ENCODE assay signal across 1 cellular context in the genomic region with DNA sequence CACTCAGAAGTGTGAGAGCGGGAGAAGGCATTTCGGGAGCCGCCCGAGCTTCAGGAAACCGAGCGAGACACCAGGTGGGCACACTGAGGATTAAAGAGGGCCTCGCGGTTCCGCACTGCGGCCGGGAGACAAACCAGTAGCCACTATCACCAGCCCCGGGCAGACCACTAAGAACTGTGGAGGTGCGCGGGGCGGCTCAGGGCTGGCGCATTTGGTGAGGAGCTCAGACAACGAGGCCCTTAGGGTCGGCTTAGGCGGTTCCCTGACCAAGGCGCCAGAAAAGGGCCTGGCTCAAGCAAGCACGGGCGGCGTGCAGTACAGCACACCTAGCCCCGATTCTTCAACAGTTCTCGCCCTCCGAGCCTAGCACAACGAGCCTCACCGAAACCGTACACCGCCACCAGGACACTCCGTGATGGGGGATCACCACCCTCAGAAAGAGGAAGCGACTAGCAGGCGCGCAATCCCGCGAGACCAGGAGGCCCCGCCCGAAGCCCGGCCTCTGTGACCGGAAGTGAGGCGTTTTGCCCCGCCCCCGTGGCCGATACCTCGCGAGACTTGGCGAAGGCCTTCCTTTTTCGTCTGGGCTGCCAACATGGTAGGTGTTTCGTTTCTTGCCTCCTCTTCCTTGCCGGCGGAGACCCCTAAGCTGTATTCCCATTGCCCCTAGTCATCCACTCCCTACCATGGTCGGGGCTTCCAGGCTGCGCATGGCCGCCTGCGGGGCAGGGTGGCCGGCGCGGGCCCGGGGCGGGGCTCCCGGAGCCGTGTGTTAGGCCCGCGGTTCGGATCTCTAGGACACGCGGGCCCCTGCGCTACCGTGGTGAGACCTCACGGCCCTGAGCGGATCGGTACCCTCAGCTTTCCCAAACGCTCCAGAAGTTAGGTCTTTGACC.
A peak's percentile ranks its signal among the peaks of the same experiment; 100 is the strongest.
TF ChIP-seq lines count a peak whose summit lies in the region.

A gene (plus strand): TSS at position 574 of the 896 bp plus-strand sequence. CDS start 22 bp downstream, at position 596.
A gene with protein sequence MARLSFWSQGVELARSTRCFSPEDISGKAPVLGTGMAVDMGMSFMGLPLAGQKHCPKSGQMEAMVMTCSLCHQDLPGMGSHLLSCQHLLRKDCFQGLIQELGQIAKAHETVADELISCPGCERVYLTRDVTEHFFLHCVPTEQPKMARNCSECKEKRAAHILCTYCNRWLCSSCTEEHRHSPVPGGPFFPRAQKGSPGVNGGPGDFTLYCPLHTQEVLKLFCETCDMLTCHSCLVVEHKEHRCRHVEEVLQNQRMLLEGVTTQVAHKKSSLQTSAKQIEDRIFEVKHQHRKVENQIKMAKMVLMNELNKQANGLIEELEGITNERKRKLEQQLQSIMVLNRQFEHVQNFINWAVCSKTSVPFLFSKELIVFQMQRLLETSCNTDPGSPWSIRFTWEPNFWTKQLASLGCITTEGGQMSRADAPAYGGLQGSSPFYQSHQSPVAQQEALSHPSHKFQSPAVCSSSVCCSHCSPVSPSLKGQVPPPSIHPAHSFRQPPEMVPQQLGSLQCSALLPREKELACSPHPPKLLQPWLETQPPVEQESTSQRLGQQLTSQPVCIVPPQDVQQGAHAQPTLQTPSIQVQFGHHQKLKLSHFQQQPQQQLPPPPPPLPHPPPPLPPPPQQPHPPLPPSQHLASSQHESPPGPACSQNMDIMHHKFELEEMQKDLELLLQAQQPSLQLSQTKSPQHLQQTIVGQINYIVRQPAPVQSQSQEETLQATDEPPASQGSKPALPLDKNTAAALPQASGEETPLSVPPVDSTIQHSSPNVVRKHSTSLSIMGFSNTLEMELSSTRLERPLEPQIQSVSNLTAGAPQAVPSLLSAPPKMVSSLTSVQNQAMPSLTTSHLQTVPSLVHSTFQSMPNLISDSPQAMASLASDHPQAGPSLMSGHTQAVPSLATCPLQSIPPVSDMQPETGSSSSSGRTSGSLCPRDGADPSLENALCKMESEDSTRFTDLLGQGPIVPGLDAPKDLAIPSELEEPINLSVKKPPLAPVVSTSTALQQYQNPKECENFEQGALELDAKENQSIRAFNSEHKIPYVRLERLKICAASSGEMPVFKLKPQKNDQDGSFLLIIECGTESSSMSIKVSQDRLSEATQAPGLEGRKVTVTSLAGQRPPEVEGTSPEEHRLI (N-terminal part only) (minus strand): TSS at position 447 of the 896 bp plus-strand sequence. CDS start 10,391 bp downstream, outside the sequence.

TF ChIP-seq in K562, 482 proteins besides CTCF, POLR2A, EP300 and RAD21 (continued from another document and continues in another):
- TF ChIP-seq, protein P1, sequence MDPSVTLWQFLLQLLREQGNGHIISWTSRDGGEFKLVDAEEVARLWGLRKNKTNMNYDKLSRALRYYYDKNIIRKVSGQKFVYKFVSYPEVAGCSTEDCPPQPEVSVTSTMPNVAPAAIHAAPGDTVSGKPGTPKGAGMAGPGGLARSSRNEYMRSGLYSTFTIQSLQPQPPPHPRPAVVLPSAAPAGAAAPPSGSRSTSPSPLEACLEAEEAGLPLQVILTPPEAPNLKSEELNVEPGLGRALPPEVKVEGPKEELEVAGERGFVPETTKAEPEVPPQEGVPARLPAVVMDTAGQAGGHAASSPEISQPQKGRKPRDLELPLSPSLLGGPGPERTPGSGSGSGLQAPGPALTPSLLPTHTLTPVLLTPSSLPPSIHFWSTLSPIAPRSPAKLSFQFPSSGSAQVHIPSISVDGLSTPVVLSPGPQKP (CRISPR knock-in tag; IDR thresholded peaks at IDR 0.05) = no peak
- TF ChIP-seq NR1H2 (CRISPR knock-in tag; IDR thresholded peaks at IDR 0.05) = peak; percentile 82; the same call in 1 of the 2 replicates
- TF ChIP-seq MECOM (CRISPR knock-in tag; IDR thresholded peaks at IDR 0.05) = no peak
- TF ChIP-seq SRSF1 (IDR thresholded peaks at IDR 0.05; ENCODE audit: low read depth, low read length) = no peak; the same call in 1 of the 2 replicates
- peak; percentile 74; the same call in 1 of the 2 replicates for TF ChIP-seq NFRKB (IDR thresholded peaks at IDR 0.05; ENCODE audit: low read depth)
- TF ChIP-seq, protein P2, sequence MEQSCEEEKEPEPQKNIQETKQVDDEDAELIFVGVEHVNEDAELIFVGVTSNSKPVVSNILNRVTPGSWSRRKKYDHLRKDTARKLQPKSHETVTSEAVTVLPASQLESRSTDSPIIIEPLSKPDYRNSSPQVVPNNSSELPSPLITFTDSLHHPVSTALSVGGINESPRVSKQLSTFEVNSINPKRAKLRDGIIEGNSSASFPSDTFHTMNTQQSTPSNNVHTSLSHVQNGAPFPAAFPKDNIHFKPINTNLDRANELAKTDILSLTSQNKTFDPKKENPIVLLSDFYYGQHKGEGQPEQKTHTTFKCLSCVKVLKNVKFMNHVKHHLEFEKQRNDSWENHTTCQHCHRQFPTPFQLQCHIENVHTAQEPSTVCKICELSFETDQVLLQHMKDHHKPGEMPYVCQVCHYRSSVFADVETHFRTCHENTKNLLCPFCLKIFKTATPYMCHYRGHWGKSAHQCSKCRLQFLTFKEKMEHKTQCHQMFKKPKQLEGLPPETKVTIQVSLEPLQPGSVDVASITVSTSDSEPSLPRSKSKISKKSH (CRISPR knock-in tag; IDR thresholded peaks at IDR 0.05) = no peak
- peak; percentile 95 for TF ChIP-seq ZFX (CRISPR knock-in tag; IDR thresholded peaks at IDR 0.05)
- TF ChIP-seq KAT7 (CRISPR knock-in tag; IDR thresholded peaks at IDR 0.05; ENCODE audit: borderline replicate concordance) = peak; percentile 84
- no peak for TF ChIP-seq ZSCAN29 (IDR thresholded peaks at IDR 0.05)
- TF ChIP-seq SP1 (CRISPR knock-in tag; IDR thresholded peaks at IDR 0.05) = peak; percentile 86
- no peak for TF ChIP-seq SRSF3 (IDR thresholded peaks at IDR 0.05; ENCODE audit: insufficient read depth, low read length)
- TF ChIP-seq NR4A1 (CRISPR knock-in tag; IDR thresholded peaks at IDR 0.05) = no peak
- TF ChIP-seq NR4A1 (tag; IDR thresholded peaks at IDR 0.05) = no peak
- no peak for TF ChIP-seq SMARCA5 (IDR thresholded peaks at IDR 0.05)
- TF ChIP-seq, protein P3, sequence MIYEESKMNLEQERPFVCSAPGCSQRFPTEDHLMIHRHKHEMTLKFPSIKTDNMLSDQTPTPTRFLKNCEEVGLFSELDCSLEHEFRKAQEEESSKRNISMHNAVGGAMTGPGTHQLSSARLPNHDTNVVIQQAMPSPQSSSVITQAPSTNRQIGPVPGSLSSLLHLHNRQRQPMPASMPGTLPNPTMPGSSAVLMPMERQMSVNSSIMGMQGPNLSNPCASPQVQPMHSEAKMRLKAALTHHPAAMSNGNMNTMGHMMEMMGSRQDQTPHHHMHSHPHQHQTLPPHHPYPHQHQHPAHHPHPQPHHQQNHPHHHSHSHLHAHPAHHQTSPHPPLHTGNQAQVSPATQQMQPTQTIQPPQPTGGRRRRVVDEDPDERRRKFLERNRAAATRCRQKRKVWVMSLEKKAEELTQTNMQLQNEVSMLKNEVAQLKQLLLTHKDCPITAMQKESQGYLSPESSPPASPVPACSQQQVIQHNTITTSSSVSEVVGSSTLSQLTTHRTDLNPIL (CRISPR knock-in tag; IDR thresholded peaks at IDR 0.05) = no peak
- no peak for TF ChIP-seq SNIP1 (IDR thresholded peaks at IDR 0.05; ENCODE audit: low read depth)
- TF ChIP-seq, protein P4, sequence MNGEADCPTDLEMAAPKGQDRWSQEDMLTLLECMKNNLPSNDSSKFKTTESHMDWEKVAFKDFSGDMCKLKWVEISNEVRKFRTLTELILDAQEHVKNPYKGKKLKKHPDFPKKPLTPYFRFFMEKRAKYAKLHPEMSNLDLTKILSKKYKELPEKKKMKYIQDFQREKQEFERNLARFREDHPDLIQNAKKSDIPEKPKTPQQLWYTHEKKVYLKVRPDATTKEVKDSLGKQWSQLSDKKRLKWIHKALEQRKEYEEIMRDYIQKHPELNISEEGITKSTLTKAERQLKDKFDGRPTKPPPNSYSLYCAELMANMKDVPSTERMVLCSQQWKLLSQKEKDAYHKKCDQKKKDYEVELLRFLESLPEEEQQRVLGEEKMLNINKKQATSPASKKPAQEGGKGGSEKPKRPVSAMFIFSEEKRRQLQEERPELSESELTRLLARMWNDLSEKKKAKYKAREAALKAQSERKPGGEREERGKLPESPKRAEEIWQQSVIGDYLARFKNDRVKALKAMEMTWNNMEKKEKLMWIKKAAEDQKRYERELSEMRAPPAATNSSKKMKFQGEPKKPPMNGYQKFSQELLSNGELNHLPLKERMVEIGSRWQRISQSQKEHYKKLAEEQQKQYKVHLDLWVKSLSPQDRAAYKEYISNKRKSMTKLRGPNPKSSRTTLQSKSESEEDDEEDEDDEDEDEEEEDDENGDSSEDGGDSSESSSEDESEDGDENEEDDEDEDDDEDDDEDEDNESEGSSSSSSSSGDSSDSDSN (IDR thresholded peaks at IDR 0.05; ENCODE audit: borderline replicate concordance in 1 of 2, low read depth in 2 of 2, low read length in 2 of 2) = no peak
- TF ChIP-seq HNRNPL (IDR thresholded peaks at IDR 0.05; ENCODE audit: low read depth, low read length) = peak; percentile 48; the same call in 1 of the 2 replicates
- TF ChIP-seq IRF2 (CRISPR knock-in tag; IDR thresholded peaks at IDR 0.05) = no peak
- TF ChIP-seq MYBL2 (IDR thresholded peaks at IDR 0.05; ENCODE audit: low read depth) = no peak
- no peak for TF ChIP-seq MYBL2 (CRISPR knock-in tag; IDR thresholded peaks at IDR 0.05; ENCODE audit: borderline replicate concordance)
- no peak for TF ChIP-seq PPARD (CRISPR knock-in tag; IDR thresholded peaks at IDR 0.05)
- peak; percentile 23; the same call in 1 of the 2 replicates for TF ChIP-seq SMAD4 (CRISPR knock-in tag; conservative IDR thresholded peaks at IDR 0.05)
- TF ChIP-seq BDP1 (IDR thresholded peaks at IDR 0.05; ENCODE audit: insufficient read depth, insufficient read length) = no peak
- no peak for TF ChIP-seq DACH1 (IDR thresholded peaks at IDR 0.05; ENCODE audit: partially characterized antibody)
- TF ChIP-seq GABPB2 (CRISPR knock-in tag; conservative IDR thresholded peaks at IDR 0.05) = no peak
- TF ChIP-seq ETS2 (tag; IDR thresholded peaks at IDR 0.05; ENCODE audit: borderline replicate concordance, poor library complexity, severe bottlenecking) = no peak
- TF ChIP-seq L3MBTL2 (IDR thresholded peaks at IDR 0.05) = peak; percentile 63
- TF ChIP-seq SMC3 (conservative IDR thresholded peaks at IDR 0.05; ENCODE audit: insufficient read depth, low read depth, low read length) = no peak
- no peak for TF ChIP-seq TCFL5 (CRISPR knock-in tag; conservative IDR thresholded peaks at IDR 0.05)
- TF ChIP-seq, protein P5, sequence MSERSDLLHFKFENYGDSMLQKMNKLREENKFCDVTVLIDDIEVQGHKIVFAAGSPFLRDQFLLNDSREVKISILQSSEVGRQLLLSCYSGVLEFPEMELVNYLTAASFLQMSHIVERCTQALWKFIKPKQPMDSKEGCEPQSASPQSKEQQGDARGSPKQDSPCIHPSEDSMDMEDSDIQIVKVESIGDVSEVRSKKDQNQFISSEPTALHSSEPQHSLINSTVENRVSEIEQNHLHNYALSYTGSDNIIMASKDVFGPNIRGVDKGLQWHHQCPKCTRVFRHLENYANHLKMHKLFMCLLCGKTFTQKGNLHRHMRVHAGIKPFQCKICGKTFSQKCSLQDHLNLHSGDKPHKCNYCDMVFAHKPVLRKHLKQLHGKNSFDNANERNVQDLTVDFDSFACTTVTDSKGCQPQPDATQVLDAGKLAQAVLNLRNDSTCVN (CRISPR knock-in tag; IDR thresholded peaks at IDR 0.05) = no peak; the same call in 1 of the 2 replicates
- no peak for TF ChIP-seq FOS (IDR thresholded peaks at IDR 0.05; ENCODE audit: extremely low read depth, insufficient read length)
- TF ChIP-seq, protein P6, sequence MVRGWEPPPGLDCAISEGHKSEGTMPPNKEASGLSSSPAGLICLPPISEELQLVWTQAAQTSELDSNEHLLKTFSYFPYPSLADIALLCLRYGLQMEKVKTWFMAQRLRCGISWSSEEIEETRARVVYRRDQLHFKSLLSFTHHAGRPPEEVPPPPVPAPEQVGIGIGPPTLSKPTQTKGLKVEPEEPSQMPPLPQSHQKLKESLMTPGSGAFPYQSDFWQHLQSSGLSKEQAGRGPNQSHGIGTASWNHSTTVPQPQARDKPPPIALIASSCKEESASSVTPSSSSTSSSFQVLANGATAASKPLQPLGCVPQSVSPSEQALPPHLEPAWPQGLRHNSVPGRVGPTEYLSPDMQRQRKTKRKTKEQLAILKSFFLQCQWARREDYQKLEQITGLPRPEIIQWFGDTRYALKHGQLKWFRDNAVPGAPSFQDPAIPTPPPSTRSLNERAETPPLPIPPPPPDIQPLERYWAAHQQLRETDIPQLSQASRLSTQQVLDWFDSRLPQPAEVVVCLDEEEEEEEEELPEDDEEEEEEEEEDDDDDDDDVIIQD (CRISPR knock-in tag; IDR thresholded peaks at IDR 0.05) = no peak
- TF ChIP-seq PCBP2 (IDR thresholded peaks at IDR 0.05; ENCODE audit: low read depth, low read length, poor library complexity, severe bottlenecking) = no peak
- no peak for TF ChIP-seq NCOA6 (IDR thresholded peaks at IDR 0.05)
- TF ChIP-seq ZNF232 (CRISPR knock-in tag; IDR thresholded peaks at IDR 0.05) = no peak
- TF ChIP-seq NFXL1 (CRISPR knock-in tag; IDR thresholded peaks at IDR 0.05) = no peak
- no peak for TF ChIP-seq CBX8 (IDR thresholded peaks at IDR 0.05; ENCODE audit: borderline replicate concordance, extremely low read depth, low read depth, low read length, poor library complexity, severe bottlenecking)
